In the genomic region with DNA sequence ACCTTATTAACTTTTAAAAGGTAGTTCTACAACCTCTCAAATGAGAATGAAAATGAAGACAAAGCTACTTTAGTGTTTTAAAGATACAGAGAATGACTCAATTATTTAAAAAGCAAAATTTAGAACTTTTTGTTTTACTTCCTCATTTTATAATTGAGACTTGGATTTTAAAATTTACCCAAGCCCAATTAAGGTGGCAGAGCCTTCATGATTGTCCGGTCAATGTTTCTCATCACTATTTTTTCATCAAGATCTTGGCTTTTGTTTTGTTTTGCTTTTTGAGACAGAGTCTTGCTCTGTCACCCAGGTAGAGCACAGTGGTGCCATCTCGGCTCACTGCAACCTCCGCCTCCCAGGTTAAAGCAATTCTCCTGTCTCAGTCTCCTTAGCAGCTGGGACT, we compare ENCODE assay signal across 22 cellular contexts. TPM values are rescaled to one million over a fixed set of nuclear protein-coding genes. Genes with fewer than 3 reads are reported as not detected.
DNase-seq lines count a peak whose midpoint lies in the region; ATAC-seq and TF ChIP-seq lines count a peak whose summit lies in the region.
"Had no signal": no experiment of that assay in that cellular context is flagged by ENCODE, and none has a peak within 500 bp of the region (broad histone marks: within the 10 kb centered on the region; RNA-seq: fewer than 3 reads in every experiment).

No MANE protein-coding gene starts in this region.

- H3K79me2 ChIP-seq in OCI-LY3 (ENCODE audit: low read length), result peaks cover 90% of the 10 kb centered on the region

- peak overlapping the region; percentile 8; the same call in 1 of the 2 replicates for H3K4me3 ChIP-seq in OCI-LY3 (ENCODE audit: low read length)
- H3K4me3 ChIP-seq: PC-9, psoas muscle, upper lobe of right lung had no signal

- peak overlapping the region; percentile 46 for H3K27ac ChIP-seq in OCI-LY3 (ENCODE audit: low read length)
- H3K27ac ChIP-seq: PC-9, psoas muscle, upper lobe of right lung had no signal

- peaks cover 38% of the 10 kb centered on the region for H3K4me1 Mint-ChIP-seq in activated T-cell treated with anti-CD3 and anti-CD28 coated beads, Interleukin-2, amount 50 U/mL, for 24 hours (ENCODE audit: low read depth)
- H3K4me1 Mint-ChIP-seq in activated T-cell treated with anti-CD3 and anti-CD28 coated beads, Interleukin-2, amount 50 U/mL, for 72 hours (ENCODE audit: low read depth), result peaks cover 23% of the 10 kb centered on the region
- peaks cover 25 to 36% of the 10 kb centered on the region in 2 donors for H3K4me1 Mint-ChIP-seq in effector memory CD8-positive, alpha-beta T cell (ENCODE audit: low read depth in 2 of 2)
- peaks cover 21 to 27% of the 10 kb centered on the region in 2 donors for H3K4me1 Mint-ChIP-seq in stimulated activated naive B cell treated with anti-CD40 and anti-IgM and Interleukin-4, amounts not matched to agents 10 μg/mL and 1 μg/mL and 100 μg/mL, for 72 hours

- H3K36me3 ChIP-seq in OCI-LY3 (replicated peaks; ENCODE audit: low read depth, low read length), result peaks cover 72% of the 10 kb centered on the region

- H3K9ac ChIP-seq in OCI-LY3 (ENCODE audit: low read length), result peak overlapping the region; percentile 1; the same call in 1 of the 2 replicates

- no peak overlapping the region for H3K4me3 Mint-ChIP-seq in activated T-cell treated with anti-CD3 and anti-CD28 coated beads, Interleukin-2, amount 50 U/mL, for 24 hours
- H3K4me3 Mint-ChIP-seq in activated T-cell treated with anti-CD3 and anti-CD28 coated beads, Interleukin-2, amount 50 U/mL, for 72 hours, result no peak overlapping the region
- no peak overlapping the region for H3K4me3 Mint-ChIP-seq in effector memory CD8-positive, alpha-beta T cell
- H3K4me3 Mint-ChIP-seq in stimulated activated naive B cell treated with anti-CD40 and anti-IgM and Interleukin-4, amounts not matched to agents 10 μg/mL and 1 μg/mL and 100 μg/mL, for 72 hours, result peak overlapping the region; percentile 23 to 40
- H3K4me3 Mint-ChIP-seq: activated naive CD4-positive, alpha-beta T cell treated with anti-CD3 and anti-CD28 coated beads for 36 hours; activated T-cell treated with anti-CD3 and anti-CD28 coated beads, Interleukin-2, amount 50 U/mL, for 4 hours had no signal

- TF ChIP-seq CTCF in OCI-LY3 (IDR thresholded peaks at IDR 0.05; ENCODE audit: low read depth, low read length), result no peak

- peak overlapping the region; percentile 66 for H3K4me2 ChIP-seq in OCI-LY3 (ENCODE audit: low read length)
- H3K4me2 ChIP-seq: PC-9 had no signal

- H3K4me1 ChIP-seq in OCI-LY3 (ENCODE audit: low read length), result peaks cover 18% of the 10 kb centered on the region

- no peak overlapping the region for H2AFZ ChIP-seq in OCI-LY3 (ENCODE audit: low read depth, low read length)
- H2AFZ ChIP-seq: PC-9 had no signal

- DNase-seq in activated T-cell treated with anti-CD3 and anti-CD28 coated beads, Interleukin-2, amount 50 U/mL, for 24 hours, result no peak
- DNase-seq in activated T-cell treated with anti-CD3 and anti-CD28 coated beads, Interleukin-2, amount 50 U/mL, for 72 hours, result no peak
- DNase-seq in effector memory CD8-positive, alpha-beta T cell, result no peak
- no peak for DNase-seq in stimulated activated naive B cell treated with anti-CD40 and anti-IgM and Interleukin-4, amounts not matched to agents 10 μg/mL and 1 μg/mL and 100 μg/mL, for 72 hours
- DNase-seq in NCI-H69 (lab: John Stamatoyannopoulos, UW) (no peak), HPDE6-E6E7 (ENCODE audit: extremely low spot score) (no peak), hippocampal formation (lab: John Stamatoyannopoulos, UW) (no peak)
- DNase-seq: activated CD4-positive, CD25-positive, alpha-beta regulatory T cell treated with anti-CD3 and anti-CD28 coated beads, Interleukin-2, amount 50 U/mL, for 72 hours; activated naive CD4-positive, alpha-beta T cell treated with anti-CD3 and anti-CD28 coated beads for 36 hours; activated T-cell treated with anti-CD3 and anti-CD28 coated beads, Interleukin-2, amount 50 U/mL, for 4 hours; AML-193; head of caudate nucleus; NCI-H1048; NCI-H187 treated with DMSO at 0.1 percent for 48 hours; NCI-H2227 treated with DMSO at 0.1 percent for 48 hours; NCI-H774; nucleus accumbens; PC-9; psoas muscle; SHP77 treated with DMSO at 0.1 percent for 48 hours; upper lobe of right lung had no signal

- H3K36me3 Mint-ChIP-seq in activated T-cell treated with anti-CD3 and anti-CD28 coated beads, Interleukin-2, amount 50 U/mL, for 24 hours (ENCODE audit: low read depth), result peaks cover 97% of the 10 kb centered on the region
- H3K36me3 Mint-ChIP-seq in activated T-cell treated with anti-CD3 and anti-CD28 coated beads, Interleukin-2, amount 50 U/mL, for 72 hours (ENCODE audit: insufficient read depth in 2 of 2), result peaks cover 9 to 52% of the 10 kb centered on the region in 2 donors
- peaks cover 99% of the 10 kb centered on the region for H3K36me3 Mint-ChIP-seq in effector memory CD8-positive, alpha-beta T cell (ENCODE audit: insufficient read depth)
- peaks cover 51 to 55% of the 10 kb centered on the region in 2 donors for H3K36me3 Mint-ChIP-seq in stimulated activated naive B cell treated with anti-CD40 and anti-IgM and Interleukin-4, amounts not matched to agents 10 μg/mL and 1 μg/mL and 100 μg/mL, for 72 hours

- H3K9me3 ChIP-seq in OCI-LY3 (ENCODE audit: insufficient read depth, low read length), result no peaks in the 10 kb centered on the region
- H3K9me3 ChIP-seq: psoas muscle, upper lobe of right lung had no signal

- peak overlapping the region; percentile 42 for H3K27ac Mint-ChIP-seq in activated T-cell treated with anti-CD3 and anti-CD28 coated beads, Interleukin-2, amount 50 U/mL, for 24 hours
- H3K27ac Mint-ChIP-seq in activated T-cell treated with anti-CD3 and anti-CD28 coated beads, Interleukin-2, amount 50 U/mL, for 72 hours, result no peak overlapping the region
- peak overlapping the region; percentile 63 to 72 for H3K27ac Mint-ChIP-seq in effector memory CD8-positive, alpha-beta T cell
- peak overlapping the region; percentile 84 for H3K27ac Mint-ChIP-seq in stimulated activated naive B cell treated with anti-CD40 and anti-IgM and Interleukin-4, amounts not matched to agents 10 μg/mL and 1 μg/mL and 100 μg/mL, for 72 hours

- no peaks in the 10 kb centered on the region for H3K9me3 Mint-ChIP-seq in activated T-cell treated with anti-CD3 and anti-CD28 coated beads, Interleukin-2, amount 50 U/mL, for 24 hours
- H3K9me3 Mint-ChIP-seq in activated T-cell treated with anti-CD3 and anti-CD28 coated beads, Interleukin-2, amount 50 U/mL, for 72 hours, result no peaks in the 10 kb centered on the region
- no peaks in the 10 kb centered on the region for H3K9me3 Mint-ChIP-seq in effector memory CD8-positive, alpha-beta T cell
- H3K9me3 Mint-ChIP-seq in stimulated activated naive B cell treated with anti-CD40 and anti-IgM and Interleukin-4, amounts not matched to agents 10 μg/mL and 1 μg/mL and 100 μg/mL, for 72 hours, result no peaks in the 10 kb centered on the region
- H3K9me3 Mint-ChIP-seq: activated naive CD4-positive, alpha-beta T cell treated with anti-CD3 and anti-CD28 coated beads for 36 hours; activated T-cell treated with anti-CD3 and anti-CD28 coated beads, Interleukin-2, amount 50 U/mL, for 4 hours had no signal

- H3K27me3 ChIP-seq in OCI-LY3 (ENCODE audit: low read depth, low read length), result no peaks in the 10 kb centered on the region
- H3K27me3 ChIP-seq: upper lobe of right lung had no signal

- H3K27me3 Mint-ChIP-seq in activated T-cell treated with anti-CD3 and anti-CD28 coated beads, Interleukin-2, amount 50 U/mL, for 24 hours, result no peaks in the 10 kb centered on the region
- no peaks in the 10 kb centered on the region for H3K27me3 Mint-ChIP-seq in activated T-cell treated with anti-CD3 and anti-CD28 coated beads, Interleukin-2, amount 50 U/mL, for 72 hours (ENCODE audit: low read depth)
- no peaks in the 10 kb centered on the region for H3K27me3 Mint-ChIP-seq in effector memory CD8-positive, alpha-beta T cell
- H3K27me3 Mint-ChIP-seq in stimulated activated naive B cell treated with anti-CD40 and anti-IgM and Interleukin-4, amounts not matched to agents 10 μg/mL and 1 μg/mL and 100 μg/mL, for 72 hours, result no peaks in the 10 kb centered on the region

- no peak for ATAC-seq in activated T-cell treated with anti-CD3 and anti-CD28 coated beads, Interleukin-2, amount 50 U/mL, for 72 hours (replicated peaks in 1 of 2)
- ATAC-seq in effector memory CD8-positive, alpha-beta T cell (replicated peaks), result no peak
- peak in 1 of 2 donors; percentile 25 for ATAC-seq in stimulated activated naive B cell treated with anti-CD40 and anti-IgM and Interleukin-4, amounts not matched to agents 10 μg/mL and 1 μg/mL and 100 μg/mL, for 72 hours (replicated peaks)
- ATAC-seq: activated T-cell treated with anti-CD3 and anti-CD28 coated beads, Interleukin-2, amount 50 U/mL, for 4 hours; psoas muscle; upper lobe of right lung had no signal

- H4K20me1 ChIP-seq in OCI-LY3 (ENCODE audit: insufficient read depth, low read length), result peaks cover 46% of the 10 kb centered on the region

RNA-seq across cellular contexts. Expression of gene PPP4R3A, which starts 32.7 kb away (rescaled TPM):
- total RNA-seq in activated T-cell treated with anti-CD3 and anti-CD28 coated beads, Interleukin-2, amount 50 U/mL, for 72 hours, result 100 to 1,000 TPM; 131 to 147 TPM

RNA-seq across cellular contexts. Expression of gene CCDC88C, which starts 59.8 kb away (rescaled TPM):
- total RNA-seq in activated T-cell treated with anti-CD3 and anti-CD28 coated beads, Interleukin-2, amount 50 U/mL, for 72 hours, result 100 to 1,000 TPM; 103 to 111 TPM

Comparison
In these comparisons a context has a peak if more than half of its experiments do, and no peak if none do; other contexts are left out.
1. H3K4me3 Mint-ChIP-seq: peak in stimulated activated naive B cell treated with anti-CD40 and anti-IgM and Interleukin-4, amounts not matched to agents 10 μg/mL and 1 μg/mL and 100 μg/mL, for 72 hours (2 of 2); none in activated T-cell treated with anti-CD3 and anti-CD28 coated beads, Interleukin-2, amount 50 U/mL, for 24 hours (single experiment), activated T-cell treated with anti-CD3 and anti-CD28 coated beads, Interleukin-2, amount 50 U/mL, for 72 hours (0 of 2) and effector memory CD8-positive, alpha-beta T cell (0 of 2).